In genomic region chr11:75462117-75462653, GRCh38 we compare ENCODE assay signal across 19 cellular contexts. TPM values are rescaled to one million over a fixed set of nuclear protein-coding genes. Genes with fewer than 3 reads are reported as not detected.
DNase-seq lines count a peak whose midpoint lies in the region; ATAC-seq, FAIRE-seq and TF ChIP-seq lines count a peak whose summit lies in the region.
"Had no signal": no experiment of that assay in that cellular context is flagged by ENCODE, and none has a peak within 500 bp of the region (broad histone marks: within the 10 kb centered on the region; RNA-seq: fewer than 3 reads in every experiment).

No MANE protein-coding gene starts in this region.

- no peaks in the 10 kb centered on the region for H3K9me1 ChIP-seq in K562 (ENCODE audit: control insufficient read depth, insufficient read depth, low read length)

- H4K20me1 ChIP-seq in K562 (replicated peaks; ENCODE audit: control insufficient read depth, insufficient read depth, low read length), result no peaks in the 10 kb centered on the region

- H3K4me1 Mint-ChIP-seq in stimulated activated effector memory CD8-positive, alpha-beta T cell treated with anti-CD3 and anti-CD28 coated beads, Interleukin-12 subunit alpha, Interleukin-12 subunit beta, amount 100 ng/mL, for 72 hours, result peaks cover 2% of the 10 kb centered on the region
- H3K4me1 Mint-ChIP-seq in Calu3 (ENCODE audit: low read depth, unreplicated experiment), result peaks cover 10% of the 10 kb centered on the region
- H3K4me1 Mint-ChIP-seq: CD4-positive, CD25-positive, alpha-beta regulatory T cell had no signal

- POLR2A ChIA-PET in K562 (lab: Yijun Ruan, JAX), result interaction anchor here (0.8 to 1.1 kb wide), 2 partner anchors 61 to 72 kb away, joined by 3 to 7 read pairs; no protein-coding TSS in a partner anchor

- no peak for TF ChIP-seq CTCF in K562 (IDR thresholded peaks at IDR 0.05 in 2 of 3, conservative IDR thresholded peaks at IDR 0.05 in 1 of 3; ENCODE audit: insufficient read depth in 2 of 3, low read depth in 1 of 3, low read length in 3 of 3)
- no peak for TF ChIP-seq CTCF in kidney (IDR thresholded peaks at IDR 0.05; ENCODE audit: borderline replicate concordance, extremely low read depth, insufficient read depth)
- no peak for TF ChIP-seq CTCF in Calu3 (IDR thresholded peaks at IDR 0.05; ENCODE audit: unreplicated experiment)

- no peaks in the 10 kb centered on the region for H3K9me3 Mint-ChIP-seq in stimulated activated effector memory CD8-positive, alpha-beta T cell treated with anti-CD3 and anti-CD28 coated beads, Interleukin-12 subunit alpha, Interleukin-12 subunit beta, amount 100 ng/mL, for 72 hours
- no peaks in the 10 kb centered on the region for H3K9me3 Mint-ChIP-seq in Calu3 (ENCODE audit: low read depth, unreplicated experiment)
- H3K9me3 Mint-ChIP-seq: CD4-positive, CD25-positive, alpha-beta regulatory T cell; IgD-negative memory B cell had no signal

- BruUV-seq in K562 (replicated peaks; lab: Mats Ljungman, UMichigan) (no TSS peak), Calu3 (replicated peaks; lab: Mats Ljungman, UMichigan) (no TSS peak)

- no peak for DNase-seq in K562 (ENCODE audit: extremely low read depth in 1 of 4, low spot score in 3 of 4)
- peak; percentile 3 for DNase-seq in kidney
- no peak for DNase-seq in stimulated activated effector memory CD8-positive, alpha-beta T cell treated with anti-CD3 and anti-CD28 coated beads, Interleukin-12 subunit alpha, Interleukin-12 subunit beta, amount 100 ng/mL, for 72 hours (ENCODE audit: low spot score in 2 of 2)
- DNase-seq in Calu3, result no peak
- no peak for DNase-seq in effector CD8-positive, alpha-beta T cell (lab: John Stamatoyannopoulos, UW)
- DNase-seq: CD4-positive, CD25-positive, alpha-beta regulatory T cell; DMS79; GOT3; NCI-H2029; NCI-H2171; NCI-H446; NCI-H69; NK-92 treated with Interleukin-12 subunit alpha and Interleukin-12 subunit beta, amount 100 ng/mL, for 24 hours had no signal

- H3K9ac ChIP-seq in HUES6 (ENCODE audit: low read length) (peak overlapping the region; percentile 56), K562 (ENCODE audit: insufficient read depth in 1 of 2, low read depth in 2 of 2, low read length in 2 of 2) (peak overlapping the region in 1 of 2 experiments; percentile 78; a peak in 1 of 4 replicates), kidney (ENCODE audit: low read length in 2 of 2) (no peak overlapping the region)

- H3K36me3 ChIP-seq in HUES6 (ENCODE audit: control insufficient read depth, insufficient read depth, low read length) (no peaks in the 10 kb centered on the region), K562 (ENCODE audit: control insufficient read depth, insufficient read depth, low read length) (no peaks in the 10 kb centered on the region), kidney (ENCODE audit: control insufficient read depth in 1 of 2, insufficient read depth in 2 of 2, low read length in 2 of 2) (no peaks in the 10 kb centered on the region)

- H3K4me3 ChIP-seq in HUES6 (ENCODE audit: low read depth, low read length), result no peak overlapping the region
- no peak overlapping the region for H3K4me3 ChIP-seq in K562
- H3K4me3 ChIP-seq in kidney (ENCODE audit: low read length in 2 of 2), result no peak overlapping the region

- no peak for TF ChIP-seq POLR2A in K562 (conservative IDR thresholded peaks at IDR 0.05)

- ATAC-seq in K562 (no peak), HG03139 (IDR thresholded peaks at IDR 0.05; ENCODE audit: unreplicated experiment) (no peak)
- ATAC-seq in stimulated activated effector memory CD8-positive, alpha-beta T cell treated with anti-CD3 and anti-CD28 coated beads, Interleukin-12 subunit alpha, Interleukin-12 subunit beta, amount 100 ng/mL, for 72 hours, result no peak

- H3K27ac ChIP-seq in HUES6 (ENCODE audit: low read depth, low read length) (peak overlapping the region; percentile 50; the same call in 1 of the 2 replicates), K562 (ENCODE audit: extremely low read depth, low read depth, low read length) (no peak overlapping the region), kidney (ENCODE audit: low read depth in 2 of 2, low read length in 2 of 2) (no peak overlapping the region)
- H3K27ac ChIP-seq: RWPE1 had no signal

- H3K36me3 Mint-ChIP-seq in stimulated activated effector memory CD8-positive, alpha-beta T cell treated with anti-CD3 and anti-CD28 coated beads, Interleukin-12 subunit alpha, Interleukin-12 subunit beta, amount 100 ng/mL, for 72 hours, result no peaks in the 10 kb centered on the region
- H3K36me3 Mint-ChIP-seq in Calu3 (ENCODE audit: insufficient read depth, unreplicated experiment), result no peaks in the 10 kb centered on the region

- no peak overlapping the region for H2AFZ ChIP-seq in K562 (ENCODE audit: low read depth, low read length)

- H3K4me2 ChIP-seq in K562 (ENCODE audit: insufficient read depth, low read length), result no peak overlapping the region

- TF ChIP-seq RAD21 in K562 (CRISPR knock-in tag; conservative IDR thresholded peaks at IDR 0.05 in 1 of 2, IDR thresholded peaks at IDR 0.05 in 1 of 2), result no peak

- 65% methylated on average over 5 of the region's 5 CpGs for WGBS in K562 (ENCODE audit: insufficient coverage, low coverage, missing lambda C conversion rate)

- no peaks in the 10 kb centered on the region for H3K9me3 ChIP-seq in HUES6 (ENCODE audit: control insufficient read depth, insufficient read depth, low read depth, low read length)
- H3K9me3 ChIP-seq in K562 (replicated peaks; ENCODE audit: control insufficient read depth, insufficient read depth, low read depth, low read length), result no peaks in the 10 kb centered on the region
- H3K9me3 ChIP-seq in kidney (ENCODE audit: control insufficient read depth in 1 of 2, low read length in 2 of 2), result no peaks in the 10 kb centered on the region

- H3K27ac Mint-ChIP-seq in stimulated activated effector memory CD8-positive, alpha-beta T cell treated with anti-CD3 and anti-CD28 coated beads, Interleukin-12 subunit alpha, Interleukin-12 subunit beta, amount 100 ng/mL, for 72 hours, result peak overlapping the region; percentile 81
- H3K27ac Mint-ChIP-seq in Calu3 (ENCODE audit: unreplicated experiment), result no peak overlapping the region
- H3K27ac Mint-ChIP-seq: B cell; CD4-positive, CD25-positive, alpha-beta regulatory T cell; IgD-negative memory B cell had no signal

- peaks cover 25% of the 10 kb centered on the region for H3K27me3 Mint-ChIP-seq in Calu3 (ENCODE audit: unreplicated experiment)
- H3K27me3 Mint-ChIP-seq: B cell; CD4-positive, CD25-positive, alpha-beta regulatory T cell; IgD-negative memory B cell had no signal

- H3K79me2 ChIP-seq in K562 (ENCODE audit: control insufficient read depth, insufficient read depth, low read length), result no peaks in the 10 kb centered on the region

- no peak overlapping the region for H3K4me3 Mint-ChIP-seq in stimulated activated effector memory CD8-positive, alpha-beta T cell treated with anti-CD3 and anti-CD28 coated beads, Interleukin-12 subunit alpha, Interleukin-12 subunit beta, amount 100 ng/mL, for 72 hours
- no peak overlapping the region for H3K4me3 Mint-ChIP-seq in Calu3 (ENCODE audit: low read depth, unreplicated experiment)
- H3K4me3 Mint-ChIP-seq: B cell, IgD-negative memory B cell had no signal

- TF ChIP-seq EP300 in K562 (IDR thresholded peaks at IDR 0.05; ENCODE audit: low read length), result no peak

- no peaks in the 10 kb centered on the region for H3K27me3 ChIP-seq in HUES6 (ENCODE audit: control insufficient read depth, insufficient read depth, low read length)
- H3K27me3 ChIP-seq in K562 (ENCODE audit: control insufficient read depth in 2 of 2, insufficient read depth in 2 of 2, low read length in 2 of 2), result no peaks in the 10 kb centered on the region

- intact Hi-C loops in K562 (cut with micrococcal nuclease) (no loop called here), kidney (cut with DNase I) (no loop called here), Calu3 (cut with micrococcal nuclease; ENCODE audit: unreplicated experiment) (no loop called here)

- CTCF ChIA-PET in K562 (lab: Yijun Ruan, JAX; ENCODE audit: low intra/inter-chr PET ratio) (no interaction called here), Calu3 (lab: Charles Lee) (no interaction called here)

- H3K4me1 ChIP-seq in HUES6 (ENCODE audit: control insufficient read depth, insufficient read depth, low read length) (peaks cover 40% of the 10 kb centered on the region), K562 (replicated peaks in 1 of 2; ENCODE audit: control insufficient read depth in 2 of 2, insufficient read depth in 2 of 2, low read length in 2 of 2) (peaks cover 0 to 11% of the 10 kb centered on the region in 2 experiments; a peak in 3 of 5 replicates), kidney (ENCODE audit: control insufficient read depth in 1 of 2, insufficient read depth in 1 of 2, low read depth in 1 of 2, low read length in 2 of 2) (peaks cover 5 to 20% of the 10 kb centered on the region in 2 donors)

- in situ Hi-C loops in K562 (cut with MboI), result no loop called here

- no peak for FAIRE-seq in K562 (lab: Jason Lieb, UNC)
- no peak for FAIRE-seq in kidney (lab: Jason Lieb, UNC)

TF ChIP-seq in K562, 482 proteins besides CTCF, POLR2A, EP300 and RAD21:
- TF ChIP-seq TCF15 (CRISPR knock-in tag; IDR thresholded peaks at IDR 0.05) (no peak), ZFP36 (IDR thresholded peaks at IDR 0.05; ENCODE audit: low read depth, low read length, partially characterized antibody) (peak; percentile 83)

RNA-seq across cellular contexts. Expression of gene KLHL35, which starts 29.2 kb away (rescaled TPM):
- total RNA-seq in K562 (2011; cell fraction: chromatin; rRNA removed; ENCODE audit: low replicate concordance), result not detected in 2 replicates
- total RNA-seq in K562 (2011; cell fraction: nucleolus; rRNA removed), result not detected in 2 replicates
- total RNA-seq in K562 (2011; cell fraction: nucleoplasm; rRNA removed), result not detected in 2 replicates
- total RNA-seq in K562 (2014; rRNA removed) (not detected in 2 replicates), K562 (2014; rRNA removed; fragmentation: Illumina TruSeq; extraction: Trizol) (not detected in 2 replicates), K562 (2015; rRNA removed; fragmentation: Illumina TruSeq; extraction: Trizol) (not detected in 2 replicates), K562 (2021) (not detected in 2 replicates), kidney (1.8 TPM), Calu3 (2022) (1.3 and 2.1 TPM in 2 replicates)
- polyA plus RNA-seq in K562 (2011; rRNA removed) (not detected in 2 replicates), K562 (2014; fragmentation: Illumina TruSeq; extraction: Trizol) (not detected in 2 replicates), K562 (2014; fragmentation: Nextera tagmentation; extraction: Ambion mirVana) (not detected), K562 (2014; rRNA removed) (not detected in 2 replicates), kidney (ENCODE audit: insufficient read depth, low read depth, low replicate concordance) (0.26 TPM)
- not detected in 2 replicates for polyA plus RNA-seq in K562 (2011; cell fraction: cytosol; rRNA removed)
- polyA plus RNA-seq in K562 (2011; cell fraction: nucleus; rRNA removed), result not detected in 2 replicates
- polyA plus RNA-seq in K562 (2012), result 0.05 and 0.10 TPM in 2 replicates
- polyA minus RNA-seq in K562 (2011; rRNA and poly(A)+ RNA removed), result not detected in 2 replicates
- 1.5 TPM in 1 of 2 replicates, not detected in the other for polyA minus RNA-seq in K562 (2011; cell fraction: cytosol; rRNA and poly(A)+ RNA removed)
- polyA minus RNA-seq in K562 (2011; cell fraction: nucleus; rRNA and poly(A)+ RNA removed), result not detected in 2 replicates
- total RNA-seq: G401 had no signal
